15 cellular contexts compared by ENCODE assay signal in the genomic region with DNA sequence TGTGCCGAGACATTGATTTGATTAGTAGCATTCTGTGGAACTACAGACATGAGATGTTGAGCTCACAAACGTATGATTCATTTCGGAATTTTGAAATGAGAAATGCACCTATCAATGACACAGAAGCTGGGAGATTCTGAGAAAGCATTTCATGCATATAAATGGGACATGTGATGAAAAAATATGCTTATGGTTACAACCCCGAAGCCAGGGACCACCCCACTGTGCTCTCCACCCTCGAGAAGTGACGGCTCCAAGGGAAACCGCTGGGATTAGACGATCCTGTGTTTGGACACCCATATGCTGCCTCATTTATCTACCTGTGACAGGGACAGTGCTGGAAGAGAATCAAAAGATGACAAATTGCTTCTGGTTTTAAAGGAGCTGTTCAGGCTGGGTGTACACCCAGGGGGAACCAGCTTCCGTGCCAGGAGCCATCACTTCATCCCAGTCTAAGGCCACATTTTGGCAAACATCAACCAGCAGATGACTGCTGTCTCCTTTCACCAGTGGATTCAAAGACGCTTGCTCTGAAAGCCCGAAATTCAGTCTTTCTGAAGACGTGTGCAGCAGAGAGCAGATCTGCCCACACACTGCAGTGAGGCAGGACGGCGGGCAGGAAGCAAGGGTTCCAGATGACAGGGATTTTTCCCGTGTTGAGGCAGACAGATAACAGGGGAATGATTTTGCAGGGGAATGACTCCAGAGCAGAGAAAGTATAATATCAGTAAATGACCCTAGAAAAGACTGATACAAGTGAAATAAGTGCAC.
A peak's percentile ranks its signal among the peaks of the same experiment; 100 is the strongest.
DNase-seq lines count a peak whose midpoint lies in the region; ATAC-seq and TF ChIP-seq lines count a peak whose summit lies in the region.
"Had no signal": no experiment of that assay in that cellular context is flagged by ENCODE, and none has a peak within 500 bp of the region (broad histone marks: within the 10 kb centered on the region; RNA-seq: fewer than 3 reads in every experiment).

No MANE protein-coding gene starts in this region.

- peaks cover 2% of the 10 kb centered on the region for H3K27me3 Mint-ChIP-seq in brain
- H3K27me3 Mint-ChIP-seq: activated naive CD8-positive, alpha-beta T cell; central memory CD8-positive, alpha-beta T cell had no signal

- H3K36me3 Mint-ChIP-seq in brain, result peaks cover 9% of the 10 kb centered on the region

- in situ Hi-C loops in KBM-7 (cut with MboI; ENCODE audit: low pct_unique_long_range_greater_than_20kb, low sequenced_read_pairs), result loop anchor here (25.0 kb wide), 2 partner anchors 246 to 396 kb away; no protein-coding TSS in a partner anchor

- peaks cover 2 to 6% (median 4%) of the 10 kb centered on the region in 5 experiments for H3K9me3 Mint-ChIP-seq in brain
- H3K9me3 Mint-ChIP-seq: central memory CD8-positive, alpha-beta T cell had no signal

- TF ChIP-seq CTCF in brain (conservative IDR thresholded peaks at IDR 0.05), result no peak

- DNase-seq in stimulated activated CD4-positive, alpha-beta T cell treated with anti-CD3 and anti-CD28 coated beads, Interleukin-2, amount 100 ng/mL, for 24 hours, result peak; percentile 12 to 23
- no peak for DNase-seq in stimulated activated CD4-positive, alpha-beta T cell treated with anti-CD3 and anti-CD28 coated beads, Interleukin-2, amount 100 ng/mL, for 48 hours
- DNase-seq in superior temporal gyrus (ENCODE audit: extremely low spot score) (peak; percentile 31), LoVo (ENCODE audit: low spot score) (no peak), COR-L47 (lab: John Stamatoyannopoulos, UW) (no peak), KBM-7 (no peak)
- DNase-seq: DMS53, heart right ventricle, MM.1S, OCI-M1, SW 1271 had no signal

- ATAC-seq in HG02870 (IDR thresholded peaks at IDR 0.05; ENCODE audit: unreplicated experiment), result peak; percentile 47
- ATAC-seq: heart right ventricle had no signal

- H3K27ac Mint-ChIP-seq in brain, result peak overlapping the region; percentile 39 to 89 (median 77)
- H3K27ac Mint-ChIP-seq: activated naive CD8-positive, alpha-beta T cell had no signal

- no peak overlapping the region for H3K4me3 Mint-ChIP-seq in brain
- H3K4me3 Mint-ChIP-seq: activated naive CD8-positive, alpha-beta T cell; central memory CD8-positive, alpha-beta T cell had no signal

- H3K4me1 Mint-ChIP-seq in brain, result peaks cover 71% of the 10 kb centered on the region

Comparison
In these comparisons a context has a peak if more than half of its experiments do, and no peak if none do; other contexts are left out.
1. DNase-seq: peak in stimulated activated CD4-positive, alpha-beta T cell treated with anti-CD3 and anti-CD28 coated beads, Interleukin-2, amount 100 ng/mL, for 24 hours (2 of 2) and superior temporal gyrus (single experiment); none in stimulated activated CD4-positive, alpha-beta T cell treated with anti-CD3 and anti-CD28 coated beads, Interleukin-2, amount 100 ng/mL, for 48 hours (0 of 2), LoVo (single experiment), COR-L47 (single experiment) and KBM-7 (single experiment).